ENCODE assay signal across 1 cellular context in the genomic region with DNA sequence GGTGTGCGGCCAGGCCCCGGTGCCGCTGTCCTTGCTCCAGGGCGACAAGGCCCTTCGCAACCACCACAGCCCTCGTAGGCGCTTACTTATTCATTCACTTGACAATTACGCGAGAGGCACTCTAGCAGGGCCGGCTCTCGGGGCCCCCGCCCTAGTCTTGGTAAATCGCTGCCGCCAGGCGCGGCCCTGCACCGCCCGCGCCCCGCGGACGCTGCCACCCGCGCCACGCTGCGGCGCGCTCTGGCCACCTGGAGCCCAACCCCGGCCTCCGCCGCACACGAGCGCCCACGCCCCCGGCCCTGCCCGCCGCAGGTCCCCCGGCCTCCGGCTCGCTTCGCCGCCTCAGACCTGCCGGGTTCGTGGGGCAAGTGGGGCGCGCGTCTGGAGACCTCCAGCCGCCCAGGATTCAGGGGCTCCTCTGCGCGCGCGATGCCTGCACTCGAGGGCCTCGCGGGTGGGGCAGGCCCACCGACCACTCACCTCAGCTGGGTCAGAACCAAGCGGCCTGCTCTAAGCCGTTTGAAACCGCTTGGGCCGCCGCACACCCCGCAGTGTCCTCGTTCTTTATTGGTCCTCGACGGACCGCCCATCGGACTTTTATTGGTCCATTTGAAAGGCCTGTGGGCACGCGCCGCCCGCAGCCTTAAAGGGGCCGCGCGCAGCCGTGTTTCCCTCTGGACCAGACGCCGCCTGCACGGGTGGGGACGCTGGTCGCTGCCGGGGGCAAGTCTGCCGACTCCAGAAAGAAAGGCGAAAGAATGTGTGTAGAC.
TF ChIP-seq lines count a peak whose summit lies in the region.

Gene CKAP5 (minus strand): TSS at position 541 of the 770 bp plus-strand sequence. CDS start 25,049 bp downstream, outside the sequence.

TF ChIP-seq in GM12878, 131 proteins besides CTCF, POLR2A, EP300 and RAD21 (continued from another document and continues in another):
- no peak for TF ChIP-seq PML (IDR thresholded peaks at IDR 0.05; ENCODE audit: low read length)
- TF ChIP-seq GABPA (IDR thresholded peaks at IDR 0.05; ENCODE audit: low read depth), result no peak
- TF ChIP-seq BCL11A (IDR thresholded peaks at IDR 0.05; ENCODE audit: low read depth, low read length), result no peak
- TF ChIP-seq POLR2AphosphoS2 (IDR thresholded peaks at IDR 0.05; ENCODE audit: low read depth, low read length), result peak; percentile 52; the same call in 1 of the 2 replicates
- TF ChIP-seq HDGF (IDR thresholded peaks at IDR 0.05), result no peak
- peak; percentile 49; the same call in 1 of the 2 replicates for TF ChIP-seq ZNF207 (IDR thresholded peaks at IDR 0.05; ENCODE audit: borderline replicate concordance)
- TF ChIP-seq, protein P1, sequence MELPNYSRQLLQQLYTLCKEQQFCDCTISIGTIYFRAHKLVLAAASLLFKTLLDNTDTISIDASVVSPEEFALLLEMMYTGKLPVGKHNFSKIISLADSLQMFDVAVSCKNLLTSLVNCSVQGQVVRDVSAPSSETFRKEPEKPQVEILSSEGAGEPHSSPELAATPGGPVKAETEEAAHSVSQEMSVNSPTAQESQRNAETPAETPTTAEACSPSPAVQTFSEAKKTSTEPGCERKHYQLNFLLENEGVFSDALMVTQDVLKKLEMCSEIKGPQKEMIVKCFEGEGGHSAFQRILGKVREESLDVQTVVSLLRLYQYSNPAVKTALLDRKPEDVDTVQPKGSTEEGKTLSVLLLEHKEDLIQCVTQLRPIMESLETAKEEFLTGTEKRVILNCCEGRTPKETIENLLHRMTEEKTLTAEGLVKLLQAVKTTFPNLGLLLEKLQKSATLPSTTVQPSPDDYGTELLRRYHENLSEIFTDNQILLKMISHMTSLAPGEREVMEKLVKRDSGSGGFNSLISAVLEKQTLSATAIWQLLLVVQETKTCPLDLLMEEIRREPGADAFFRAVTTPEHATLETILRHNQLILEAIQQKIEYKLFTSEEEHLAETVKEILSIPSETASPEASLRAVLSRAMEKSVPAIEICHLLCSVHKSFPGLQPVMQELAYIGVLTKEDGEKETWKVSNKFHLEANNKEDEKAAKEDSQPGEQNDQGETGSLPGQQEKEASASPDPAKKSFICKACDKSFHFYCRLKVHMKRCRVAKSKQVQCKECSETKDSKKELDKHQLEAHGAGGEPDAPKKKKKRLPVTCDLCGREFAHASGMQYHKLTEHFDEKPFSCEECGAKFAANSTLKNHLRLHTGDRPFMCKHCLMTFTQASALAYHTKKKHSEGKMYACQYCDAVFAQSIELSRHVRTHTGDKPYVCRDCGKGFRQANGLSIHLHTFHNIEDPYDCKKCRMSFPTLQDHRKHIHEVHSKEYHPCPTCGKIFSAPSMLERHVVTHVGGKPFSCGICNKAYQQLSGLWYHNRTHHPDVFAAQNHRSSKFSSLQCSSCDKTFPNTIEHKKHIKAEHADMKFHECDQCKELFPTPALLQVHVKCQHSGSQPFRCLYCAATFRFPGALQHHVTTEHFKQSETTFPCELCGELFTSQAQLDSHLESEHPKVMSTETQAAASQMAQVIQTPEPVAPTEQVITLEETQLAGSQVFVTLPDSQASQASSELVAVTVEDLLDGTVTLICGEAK (IDR thresholded peaks at IDR 0.05; ENCODE audit: borderline replicate concordance), result no peak
- TF ChIP-seq ZNF274 (IDR thresholded peaks at IDR 0.05; ENCODE audit: insufficient read depth, insufficient read length), result no peak
- TF ChIP-seq TBL1XR1 (IDR thresholded peaks at IDR 0.05; ENCODE audit: low read depth, low read length), result no peak
- TF ChIP-seq, protein P2, sequence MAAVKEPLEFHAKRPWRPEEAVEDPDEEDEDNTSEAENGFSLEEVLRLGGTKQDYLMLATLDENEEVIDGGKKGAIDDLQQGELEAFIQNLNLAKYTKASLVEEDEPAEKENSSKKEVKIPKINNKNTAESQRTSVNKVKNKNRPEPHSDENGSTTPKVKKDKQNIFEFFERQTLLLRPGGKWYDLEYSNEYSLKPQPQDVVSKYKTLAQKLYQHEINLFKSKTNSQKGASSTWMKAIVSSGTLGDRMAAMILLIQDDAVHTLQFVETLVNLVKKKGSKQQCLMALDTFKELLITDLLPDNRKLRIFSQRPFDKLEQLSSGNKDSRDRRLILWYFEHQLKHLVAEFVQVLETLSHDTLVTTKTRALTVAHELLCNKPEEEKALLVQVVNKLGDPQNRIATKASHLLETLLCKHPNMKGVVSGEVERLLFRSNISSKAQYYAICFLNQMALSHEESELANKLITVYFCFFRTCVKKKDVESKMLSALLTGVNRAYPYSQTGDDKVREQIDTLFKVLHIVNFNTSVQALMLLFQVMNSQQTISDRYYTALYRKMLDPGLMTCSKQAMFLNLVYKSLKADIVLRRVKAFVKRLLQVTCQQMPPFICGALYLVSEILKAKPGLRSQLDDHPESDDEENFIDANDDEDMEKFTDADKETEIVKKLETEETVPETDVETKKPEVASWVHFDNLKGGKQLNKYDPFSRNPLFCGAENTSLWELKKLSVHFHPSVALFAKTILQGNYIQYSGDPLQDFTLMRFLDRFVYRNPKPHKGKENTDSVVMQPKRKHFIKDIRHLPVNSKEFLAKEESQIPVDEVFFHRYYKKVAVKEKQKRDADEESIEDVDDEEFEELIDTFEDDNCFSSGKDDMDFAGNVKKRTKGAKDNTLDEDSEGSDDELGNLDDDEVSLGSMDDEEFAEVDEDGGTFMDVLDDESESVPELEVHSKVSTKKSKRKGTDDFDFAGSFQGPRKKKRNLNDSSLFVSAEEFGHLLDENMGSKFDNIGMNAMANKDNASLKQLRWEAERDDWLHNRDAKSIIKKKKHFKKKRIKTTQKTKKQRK (IDR thresholded peaks at IDR 0.05; ENCODE audit: low read depth, low read length), result no peak
- no peak for TF ChIP-seq RFX5 (IDR thresholded peaks at IDR 0.05; ENCODE audit: low read depth, low read length)
- no peak for TF ChIP-seq PAX5 (IDR thresholded peaks at IDR 0.05; ENCODE audit: borderline replicate concordance, low read depth, low read length)
- TF ChIP-seq EZH2 (IDR thresholded peaks at IDR 0.05; ENCODE audit: borderline replicate concordance, control insufficient read depth, low read depth, low read length), result no peak
- peak; percentile 86 for TF ChIP-seq MXI1 (IDR thresholded peaks at IDR 0.05; ENCODE audit: low read depth, low read length)
- TF ChIP-seq NRF1 (conservative IDR thresholded peaks at IDR 0.05; ENCODE audit: low read depth, low read length), result peak; percentile 14; the same call in 1 of the 2 replicates
- peak; percentile 93 for TF ChIP-seq CBFB (IDR thresholded peaks at IDR 0.05; ENCODE audit: low read depth)
- TF ChIP-seq CHD4 (IDR thresholded peaks at IDR 0.05), result no peak
- peak; percentile 93 for TF ChIP-seq CHD2 (IDR thresholded peaks at IDR 0.05; ENCODE audit: borderline replicate concordance, low read depth, low read length)
- no peak; the same call in 1 of the 2 replicates for TF ChIP-seq TCF3 (IDR thresholded peaks at IDR 0.05; ENCODE audit: borderline replicate concordance, insufficient read depth, low read depth, low read length)
- TF ChIP-seq ZNF687 (IDR thresholded peaks at IDR 0.05), result no peak
- TF ChIP-seq, protein P3, sequence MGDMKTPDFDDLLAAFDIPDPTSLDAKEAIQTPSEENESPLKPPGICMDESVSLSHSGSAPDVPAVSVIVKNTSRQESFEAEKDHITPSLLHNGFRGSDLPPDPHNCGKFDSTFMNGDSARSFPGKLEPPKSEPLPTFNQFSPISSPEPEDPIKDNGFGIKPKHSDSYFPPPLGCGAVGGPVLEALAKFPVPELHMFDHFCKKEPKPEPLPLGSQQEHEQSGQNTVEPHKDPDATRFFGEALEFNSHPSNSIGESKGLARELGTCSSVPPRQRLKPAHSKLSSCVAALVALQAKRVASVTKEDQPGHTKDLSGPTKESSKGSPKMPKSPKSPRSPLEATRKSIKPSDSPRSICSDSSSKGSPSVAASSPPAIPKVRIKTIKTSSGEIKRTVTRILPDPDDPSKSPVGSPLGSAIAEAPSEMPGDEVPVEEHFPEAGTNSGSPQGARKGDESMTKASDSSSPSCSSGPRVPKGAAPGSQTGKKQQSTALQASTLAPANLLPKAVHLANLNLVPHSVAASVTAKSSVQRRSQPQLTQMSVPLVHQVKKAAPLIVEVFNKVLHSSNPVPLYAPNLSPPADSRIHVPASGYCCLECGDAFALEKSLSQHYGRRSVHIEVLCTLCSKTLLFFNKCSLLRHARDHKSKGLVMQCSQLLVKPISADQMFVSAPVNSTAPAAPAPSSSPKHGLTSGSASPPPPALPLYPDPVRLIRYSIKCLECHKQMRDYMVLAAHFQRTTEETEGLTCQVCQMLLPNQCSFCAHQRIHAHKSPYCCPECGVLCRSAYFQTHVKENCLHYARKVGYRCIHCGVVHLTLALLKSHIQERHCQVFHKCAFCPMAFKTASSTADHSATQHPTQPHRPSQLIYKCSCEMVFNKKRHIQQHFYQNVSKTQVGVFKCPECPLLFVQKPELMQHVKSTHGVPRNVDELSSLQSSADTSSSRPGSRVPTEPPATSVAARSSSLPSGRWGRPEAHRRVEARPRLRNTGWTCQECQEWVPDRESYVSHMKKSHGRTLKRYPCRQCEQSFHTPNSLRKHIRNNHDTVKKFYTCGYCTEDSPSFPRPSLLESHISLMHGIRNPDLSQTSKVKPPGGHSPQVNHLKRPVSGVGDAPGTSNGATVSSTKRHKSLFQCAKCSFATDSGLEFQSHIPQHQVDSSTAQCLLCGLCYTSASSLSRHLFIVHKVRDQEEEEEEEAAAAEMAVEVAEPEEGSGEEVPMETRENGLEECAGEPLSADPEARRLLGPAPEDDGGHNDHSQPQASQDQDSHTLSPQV (IDR thresholded peaks at IDR 0.05), result no peak
- peak; percentile 52 for TF ChIP-seq KLF5 (IDR thresholded peaks at IDR 0.05; ENCODE audit: partially characterized antibody)
- TF ChIP-seq KDM1A (IDR thresholded peaks at IDR 0.05; ENCODE audit: borderline replicate concordance), result no peak
- no peak for TF ChIP-seq ZNF622 (IDR thresholded peaks at IDR 0.05)
- no peak for TF ChIP-seq ATF3 (IDR thresholded peaks at IDR 0.05; ENCODE audit: borderline replicate concordance, extremely low read depth, low read depth, low read length)
- no peak for TF ChIP-seq MTA2 (IDR thresholded peaks at IDR 0.05; ENCODE audit: low read depth)
- TF ChIP-seq ATF2 (IDR thresholded peaks at IDR 0.05; ENCODE audit: low read length), result no peak
- no peak for TF ChIP-seq PKNOX1 (IDR thresholded peaks at IDR 0.05)
- TF ChIP-seq ZZZ3 (IDR thresholded peaks at IDR 0.05; ENCODE audit: control insufficient read depth, insufficient read length, low read depth), result no peak
- TF ChIP-seq EED (IDR thresholded peaks at IDR 0.05; ENCODE audit: low read depth), result no peak
- TF ChIP-seq IKZF2 (IDR thresholded peaks at IDR 0.05), result no peak
